ENCODE assay signal across 1 cellular context in genomic region chr14:101731187-101732080, GRCh38.
A peak's percentile ranks its signal among the peaks of the same experiment; 100 is the strongest.
TF ChIP-seq lines count a peak whose summit lies in the region.

No MANE protein-coding gene starts in this region.

TF ChIP-seq in HepG2, 621 proteins besides CTCF, POLR2A, EP300 and RAD21 (continued from another document and continues in another):
- TF ChIP-seq, protein P1, sequence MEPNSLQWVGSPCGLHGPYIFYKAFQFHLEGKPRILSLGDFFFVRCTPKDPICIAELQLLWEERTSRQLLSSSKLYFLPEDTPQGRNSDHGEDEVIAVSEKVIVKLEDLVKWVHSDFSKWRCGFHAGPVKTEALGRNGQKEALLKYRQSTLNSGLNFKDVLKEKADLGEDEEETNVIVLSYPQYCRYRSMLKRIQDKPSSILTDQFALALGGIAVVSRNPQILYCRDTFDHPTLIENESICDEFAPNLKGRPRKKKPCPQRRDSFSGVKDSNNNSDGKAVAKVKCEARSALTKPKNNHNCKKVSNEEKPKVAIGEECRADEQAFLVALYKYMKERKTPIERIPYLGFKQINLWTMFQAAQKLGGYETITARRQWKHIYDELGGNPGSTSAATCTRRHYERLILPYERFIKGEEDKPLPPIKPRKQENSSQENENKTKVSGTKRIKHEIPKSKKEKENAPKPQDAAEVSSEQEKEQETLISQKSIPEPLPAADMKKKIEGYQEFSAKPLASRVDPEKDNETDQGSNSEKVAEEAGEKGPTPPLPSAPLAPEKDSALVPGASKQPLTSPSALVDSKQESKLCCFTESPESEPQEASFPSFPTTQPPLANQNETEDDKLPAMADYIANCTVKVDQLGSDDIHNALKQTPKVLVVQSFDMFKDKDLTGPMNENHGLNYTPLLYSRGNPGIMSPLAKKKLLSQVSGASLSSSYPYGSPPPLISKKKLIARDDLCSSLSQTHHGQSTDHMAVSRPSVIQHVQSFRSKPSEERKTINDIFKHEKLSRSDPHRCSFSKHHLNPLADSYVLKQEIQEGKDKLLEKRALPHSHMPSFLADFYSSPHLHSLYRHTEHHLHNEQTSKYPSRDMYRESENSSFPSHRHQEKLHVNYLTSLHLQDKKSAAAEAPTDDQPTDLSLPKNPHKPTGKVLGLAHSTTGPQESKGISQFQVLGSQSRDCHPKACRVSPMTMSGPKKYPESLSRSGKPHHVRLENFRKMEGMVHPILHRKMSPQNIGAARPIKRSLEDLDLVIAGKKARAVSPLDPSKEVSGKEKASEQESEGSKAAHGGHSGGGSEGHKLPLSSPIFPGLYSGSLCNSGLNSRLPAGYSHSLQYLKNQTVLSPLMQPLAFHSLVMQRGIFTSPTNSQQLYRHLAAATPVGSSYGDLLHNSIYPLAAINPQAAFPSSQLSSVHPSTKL (CRISPR knock-in tag; IDR thresholded peaks at IDR 0.05) = peak; percentile 89
- TF ChIP-seq PAF1 (CRISPR knock-in tag; IDR thresholded peaks at IDR 0.05) = no peak
- no peak for TF ChIP-seq HDAC6 (IDR thresholded peaks at IDR 0.05; ENCODE audit: low read depth, low read length)
- no peak for TF ChIP-seq ZNF337 (CRISPR knock-in tag; IDR thresholded peaks at IDR 0.05; ENCODE audit: borderline replicate concordance, low read depth)
- peak; percentile 57; the same call in 1 of the 2 replicates for TF ChIP-seq KDM5B (CRISPR knock-in tag; IDR thresholded peaks at IDR 0.05; ENCODE audit: borderline replicate concordance)
- TF ChIP-seq ATF6 (CRISPR knock-in tag; conservative IDR thresholded peaks at IDR 0.05) = no peak
- no peak for TF ChIP-seq HNRNPUL1 (IDR thresholded peaks at IDR 0.05; ENCODE audit: low read depth, low read length)
- 0 out of 2 replicates have a peak, but pooled peaks have one; percentile 64 for TF ChIP-seq SSRP1 (CRISPR knock-in tag; IDR thresholded peaks at IDR 0.05)
- no peak for TF ChIP-seq DR1 (CRISPR knock-in tag; IDR thresholded peaks at IDR 0.05)
- TF ChIP-seq ZNF609 (CRISPR knock-in tag; IDR thresholded peaks at IDR 0.05; ENCODE audit: borderline replicate concordance) = peak; percentile 14; the same call in 1 of the 2 replicates
- no peak for TF ChIP-seq NR2F1 (CRISPR knock-in tag; IDR thresholded peaks at IDR 0.05)
- TF ChIP-seq ZNF678 (CRISPR knock-in tag; IDR thresholded peaks at IDR 0.05) = no peak
- TF ChIP-seq, protein P2, sequence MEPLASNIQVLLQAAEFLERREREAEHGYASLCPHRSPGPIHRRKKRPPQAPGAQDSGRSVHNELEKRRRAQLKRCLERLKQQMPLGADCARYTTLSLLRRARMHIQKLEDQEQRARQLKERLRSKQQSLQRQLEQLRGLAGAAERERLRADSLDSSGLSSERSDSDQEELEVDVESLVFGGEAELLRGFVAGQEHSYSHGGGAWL (CRISPR knock-in tag; IDR thresholded peaks at IDR 0.05) = 0 out of 2 replicates have a peak, but pooled peaks have one; percentile 34
- no peak for TF ChIP-seq ZNF101 (CRISPR knock-in tag; IDR thresholded peaks at IDR 0.05; ENCODE audit: borderline replicate concordance, low read depth)
- no peak for TF ChIP-seq ZNF296 (CRISPR knock-in tag; conservative IDR thresholded peaks at IDR 0.05)
- TF ChIP-seq KAT8 (CRISPR knock-in tag; IDR thresholded peaks at IDR 0.05) = peak; percentile 57; the same call in 1 of the 2 replicates
- TF ChIP-seq, protein P3, sequence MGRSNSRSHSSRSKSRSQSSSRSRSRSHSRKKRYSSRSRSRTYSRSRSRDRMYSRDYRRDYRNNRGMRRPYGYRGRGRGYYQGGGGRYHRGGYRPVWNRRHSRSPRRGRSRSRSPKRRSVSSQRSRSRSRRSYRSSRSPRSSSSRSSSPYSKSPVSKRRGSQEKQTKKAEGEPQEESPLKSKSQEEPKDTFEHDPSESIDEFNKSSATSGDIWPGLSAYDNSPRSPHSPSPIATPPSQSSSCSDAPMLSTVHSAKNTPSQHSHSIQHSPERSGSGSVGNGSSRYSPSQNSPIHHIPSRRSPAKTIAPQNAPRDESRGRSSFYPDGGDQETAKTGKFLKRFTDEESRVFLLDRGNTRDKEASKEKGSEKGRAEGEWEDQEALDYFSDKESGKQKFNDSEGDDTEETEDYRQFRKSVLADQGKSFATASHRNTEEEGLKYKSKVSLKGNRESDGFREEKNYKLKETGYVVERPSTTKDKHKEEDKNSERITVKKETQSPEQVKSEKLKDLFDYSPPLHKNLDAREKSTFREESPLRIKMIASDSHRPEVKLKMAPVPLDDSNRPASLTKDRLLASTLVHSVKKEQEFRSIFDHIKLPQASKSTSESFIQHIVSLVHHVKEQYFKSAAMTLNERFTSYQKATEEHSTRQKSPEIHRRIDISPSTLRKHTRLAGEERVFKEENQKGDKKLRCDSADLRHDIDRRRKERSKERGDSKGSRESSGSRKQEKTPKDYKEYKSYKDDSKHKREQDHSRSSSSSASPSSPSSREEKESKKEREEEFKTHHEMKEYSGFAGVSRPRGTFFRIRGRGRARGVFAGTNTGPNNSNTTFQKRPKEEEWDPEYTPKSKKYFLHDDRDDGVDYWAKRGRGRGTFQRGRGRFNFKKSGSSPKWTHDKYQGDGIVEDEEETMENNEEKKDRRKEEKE (IDR thresholded peaks at IDR 0.05) = no peak
- TF ChIP-seq KDM5A (IDR thresholded peaks at IDR 0.05; ENCODE audit: borderline replicate concordance, low read length) = no peak
- no peak for TF ChIP-seq ZNF33A (CRISPR knock-in tag; IDR thresholded peaks at IDR 0.05; ENCODE audit: borderline replicate concordance)
- TF ChIP-seq NFIB (CRISPR knock-in tag; IDR thresholded peaks at IDR 0.05; ENCODE audit: borderline replicate concordance) = no peak
- no peak for TF ChIP-seq ZNF17 (CRISPR knock-in tag; IDR thresholded peaks at IDR 0.05)
- TF ChIP-seq ZNF557 (CRISPR knock-in tag; IDR thresholded peaks at IDR 0.05) = 0 out of 2 replicates have a peak, but pooled peaks have one; percentile 24
- 0 out of 2 replicates have a peak, but pooled peaks have one; percentile 19 for TF ChIP-seq ZNF30 (CRISPR knock-in tag; IDR thresholded peaks at IDR 0.05)
- TF ChIP-seq GATA4 (IDR thresholded peaks at IDR 0.05; ENCODE audit: borderline replicate concordance, low read depth) = no peak
- no peak; the same call in 1 of the 2 replicates for TF ChIP-seq RXRA (CRISPR knock-in tag; IDR thresholded peaks at IDR 0.05)
- peak; percentile 77 for TF ChIP-seq SOX5 (CRISPR knock-in tag; IDR thresholded peaks at IDR 0.05; ENCODE audit: borderline replicate concordance)
- no peak for TF ChIP-seq RNF2 (conservative IDR thresholded peaks at IDR 0.05; ENCODE audit: low read depth)
- peak; percentile 33 for TF ChIP-seq THAP11 (CRISPR knock-in tag; IDR thresholded peaks at IDR 0.05)
- peak; percentile 64; the same call in 1 of the 2 replicates for TF ChIP-seq ARID4A (CRISPR knock-in tag; IDR thresholded peaks at IDR 0.05; ENCODE audit: borderline replicate concordance)
- peak; percentile 50; the same call in 1 of the 2 replicates for TF ChIP-seq AKAP8 (CRISPR knock-in tag; IDR thresholded peaks at IDR 0.05)
- no peak for TF ChIP-seq CAMTA2 (CRISPR knock-in tag; IDR thresholded peaks at IDR 0.05; ENCODE audit: borderline replicate concordance)
- TF ChIP-seq, protein P4, sequence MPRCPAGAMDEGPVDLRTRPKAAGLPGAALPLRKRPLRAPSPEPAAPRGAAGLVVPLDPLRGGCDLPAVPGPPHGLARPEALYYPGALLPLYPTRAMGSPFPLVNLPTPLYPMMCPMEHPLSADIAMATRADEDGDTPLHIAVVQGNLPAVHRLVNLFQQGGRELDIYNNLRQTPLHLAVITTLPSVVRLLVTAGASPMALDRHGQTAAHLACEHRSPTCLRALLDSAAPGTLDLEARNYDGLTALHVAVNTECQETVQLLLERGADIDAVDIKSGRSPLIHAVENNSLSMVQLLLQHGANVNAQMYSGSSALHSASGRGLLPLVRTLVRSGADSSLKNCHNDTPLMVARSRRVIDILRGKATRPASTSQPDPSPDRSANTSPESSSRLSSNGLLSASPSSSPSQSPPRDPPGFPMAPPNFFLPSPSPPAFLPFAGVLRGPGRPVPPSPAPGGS (CRISPR knock-in tag; IDR thresholded peaks at IDR 0.05) = no peak
- TF ChIP-seq HNRNPL (IDR thresholded peaks at IDR 0.05; ENCODE audit: low read depth, low read length) = no peak
- TF ChIP-seq, protein P5, sequence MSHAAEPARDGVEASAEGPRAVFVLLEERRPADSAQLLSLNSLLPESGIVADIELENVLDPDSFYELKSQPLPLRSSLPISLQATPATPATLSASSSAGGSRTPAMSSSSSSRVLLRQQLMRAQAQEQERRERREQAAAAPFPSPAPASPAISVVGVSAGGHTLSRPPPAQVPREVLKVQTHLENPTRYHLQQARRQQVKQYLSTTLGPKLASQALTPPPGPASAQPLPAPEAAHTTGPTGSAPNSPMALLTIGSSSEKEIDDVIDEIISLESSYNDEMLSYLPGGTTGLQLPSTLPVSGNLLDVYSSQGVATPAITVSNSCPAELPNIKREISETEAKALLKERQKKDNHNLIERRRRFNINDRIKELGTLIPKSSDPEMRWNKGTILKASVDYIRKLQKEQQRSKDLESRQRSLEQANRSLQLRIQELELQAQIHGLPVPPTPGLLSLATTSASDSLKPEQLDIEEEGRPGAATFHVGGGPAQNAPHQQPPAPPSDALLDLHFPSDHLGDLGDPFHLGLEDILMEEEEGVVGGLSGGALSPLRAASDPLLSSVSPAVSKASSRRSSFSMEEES (CRISPR knock-in tag; IDR thresholded peaks at IDR 0.05) = peak; percentile 82
- no peak for TF ChIP-seq NFRKB (IDR thresholded peaks at IDR 0.05)
- no peak for TF ChIP-seq ZNF883 (CRISPR knock-in tag; IDR thresholded peaks at IDR 0.05; ENCODE audit: not compliant biosample characterization)
- peak; percentile 72; the same call in 1 of the 2 replicates for TF ChIP-seq ZNF431 (CRISPR knock-in tag; IDR thresholded peaks at IDR 0.05; ENCODE audit: borderline replicate concordance, low read depth)
- no peak for TF ChIP-seq ZNF530 (CRISPR knock-in tag; IDR thresholded peaks at IDR 0.05; ENCODE audit: low read depth)
